In the genomic region with DNA sequence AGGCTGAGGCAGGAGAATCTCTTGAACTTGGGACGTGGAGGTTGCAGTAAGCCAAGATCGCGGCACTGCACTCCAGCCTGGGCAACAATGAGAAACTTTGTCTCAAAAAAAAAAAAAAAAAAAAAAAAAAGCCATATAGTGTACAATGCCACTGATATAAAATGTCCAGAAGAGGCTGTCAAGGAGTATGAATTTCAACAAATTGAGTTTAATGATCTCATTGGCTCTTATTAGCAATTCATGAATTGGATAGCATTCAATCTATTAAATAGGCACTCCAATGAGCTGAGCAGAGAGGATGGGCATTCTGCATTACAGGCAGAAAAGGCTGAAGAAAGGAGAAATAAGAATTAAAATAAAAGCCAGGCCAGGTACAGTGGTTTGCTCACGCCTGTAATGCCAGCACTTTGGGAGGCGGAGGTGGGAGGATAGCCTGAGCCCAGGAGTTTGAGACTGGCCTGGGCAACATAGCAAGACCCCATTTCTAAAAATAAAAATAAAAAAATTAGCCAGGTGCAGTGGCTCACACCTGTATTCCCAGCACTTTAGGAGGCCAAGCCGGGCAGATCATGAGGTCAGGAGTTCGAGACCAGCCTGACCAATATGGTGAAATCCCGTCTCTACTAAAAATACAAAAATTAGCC, we compare ENCODE assay signal across 8 cellular contexts. TPM values are rescaled to one million over a fixed set of nuclear protein-coding genes. Genes with fewer than 3 reads are reported as not detected.
DNase-seq lines count a peak whose midpoint lies in the region; ATAC-seq, FAIRE-seq and TF ChIP-seq lines count a peak whose summit lies in the region.

No MANE protein-coding gene starts in this region.

- H3K36me3 ChIP-seq in SJCRH30: no peaks in the 10 kb centered on the region
- no peaks in the 10 kb centered on the region for H3K36me3 ChIP-seq in fibroblast of lung (ENCODE audit: control insufficient read depth, insufficient read depth, low read length)

- H3K4me1 ChIP-seq in SJCRH30 (0 out of 2 replicates have a peak, but pooled peaks cover 2% of the 10 kb centered on the region), fibroblast of lung (ENCODE audit: control insufficient read depth, extremely low read depth, insufficient read depth, low read length) (peaks cover 3% of the 10 kb centered on the region)

- H3K4me3 ChIP-seq in SJCRH30 (peak overlapping the region; percentile 95), fibroblast of lung (replicated peaks in 1 of 4; ENCODE audit: control extremely low read depth in 1 of 4, insufficient read depth in 1 of 4, low read depth in 3 of 4, low read length in 4 of 4) (peak overlapping the region in 2 of 4 experiments; percentile 42 to 52), retinal pigment epithelial cell (ENCODE audit: low read length) (peak overlapping the region; percentile 45)

- peak overlapping the region; percentile 54 for H2AFZ ChIP-seq in fibroblast of lung (ENCODE audit: low read length)

- peak overlapping the region; percentile 41 for H3K27ac ChIP-seq in SJCRH30
- peak overlapping the region; percentile 17 for H3K27ac ChIP-seq in fibroblast of lung (ENCODE audit: insufficient read depth, low read length)

- H3K9me3 ChIP-seq in SJCRH30 (replicated peaks) (no peaks in the 10 kb centered on the region), fibroblast of lung (ENCODE audit: control insufficient read depth, insufficient read depth, low read depth, low read length) (no peaks in the 10 kb centered on the region)

- no peaks in the 10 kb centered on the region for H3K27me3 ChIP-seq in SJCRH30
- no peaks in the 10 kb centered on the region for H3K27me3 ChIP-seq in fibroblast of lung (ENCODE audit: control insufficient read depth, insufficient read depth, low read length)

- ATAC-seq in GM21515 (IDR thresholded peaks at IDR 0.05; ENCODE audit: unreplicated experiment): no peak

- H3K4me2 ChIP-seq in fibroblast of lung (ENCODE audit: extremely low read depth, insufficient read depth, low read length): peak overlapping the region; percentile 62

- DNase-seq in SJCRH30 (no peak), fibroblast of lung (ENCODE audit: low read depth in 2 of 2) (no peak), retinal pigment epithelial cell (ENCODE audit: low read depth) (no peak), NCI-H748 (lab: John Stamatoyannopoulos, UW; ENCODE audit: unreplicated experiment) (no peak), posterior vena cava (ENCODE audit: low spot score) (no peak), retina (no peak)

- no peaks in the 10 kb centered on the region for H4K20me1 ChIP-seq in fibroblast of lung (ENCODE audit: control insufficient read depth, extremely low read depth, insufficient read depth, low read length)

- no peak overlapping the region for H3K9ac ChIP-seq in fibroblast of lung (ENCODE audit: insufficient read depth, low read length)

- no peak for TF ChIP-seq CTCF in fibroblast of lung (conservative IDR thresholded peaks at IDR 0.05 in 1 of 2, IDR thresholded peaks at IDR 0.05 in 1 of 2; ENCODE audit: low read depth in 1 of 2, low read length in 2 of 2)
- no peak for TF ChIP-seq CTCF in retinal pigment epithelial cell (conservative IDR thresholded peaks at IDR 0.05; ENCODE audit: low read depth, low read length)

- peaks cover 43% of the 10 kb centered on the region for H3K79me2 ChIP-seq in fibroblast of lung (ENCODE audit: control insufficient read depth, insufficient read depth, low read length)

- peak; percentile 41 for FAIRE-seq in G401.6 (lab: Jason Lieb, UNC)

- intact Hi-C loops in posterior vena cava (cut with DNase I): no loop called here

RNA-seq across cellular contexts. Expression of a gene that starts 0.8 kb away (rescaled TPM):
- 152 and 160 TPM in 2 replicates for total RNA-seq in SJCRH30 (2014; rRNA removed; shearing (Covaris generic))
- total RNA-seq in fibroblast of lung: 47.0 and 56.3 TPM in 2 replicates
- 41.6 and 94.8 TPM in 2 replicates for polyA plus RNA-seq in fibroblast of lung
- 40.7 and 92.7 TPM in 2 replicates for polyA plus RNA-seq in fibroblast of lung (2012)
- polyA minus RNA-seq in fibroblast of lung (ENCODE audit: low replicate concordance): 62.0 and 80.7 TPM in 2 replicates
- 10 to 100 TPM; 14.4 to 17.9 TPM for total RNA-seq in posterior vena cava

RNA-seq across cellular contexts. Expression of a gene that starts 18.4 kb away (rescaled TPM):
- 2.6 and 2.8 TPM in 2 replicates for total RNA-seq in SJCRH30 (2014; rRNA removed; shearing (Covaris generic))
- 16.4 and 32.5 TPM in 2 replicates for total RNA-seq in fibroblast of lung
- polyA plus RNA-seq in fibroblast of lung: 61.7 and 72.8 TPM in 2 replicates
- 49.2 and 60.5 TPM in 2 replicates for polyA plus RNA-seq in fibroblast of lung (2012)
- polyA minus RNA-seq in fibroblast of lung (ENCODE audit: low replicate concordance): 44.8 and 57.4 TPM in 2 replicates
- 100 to 1,000 TPM; 120 to 160 TPM for total RNA-seq in posterior vena cava

RNA-seq across cellular contexts. Expression of a gene that starts 30.1 kb away (rescaled TPM):
- total RNA-seq in SJCRH30 (2014; rRNA removed; shearing (Covaris generic)): 35.7 and 49.3 TPM in 2 replicates
- total RNA-seq in fibroblast of lung (23.9 and 27.6 TPM in 2 replicates), posterior vena cava (10 to 100 TPM; 32.8 to 37.2 TPM)
- polyA plus RNA-seq in fibroblast of lung: 14.1 and 19.5 TPM in 2 replicates
- 62.4 and 96.2 TPM in 2 replicates for polyA plus RNA-seq in fibroblast of lung (2012)
- 6.5 and 12.5 TPM in 2 replicates for polyA minus RNA-seq in fibroblast of lung (ENCODE audit: low replicate concordance)
